8 cellular contexts compared by ENCODE assay signal in genomic region chr18:80108122-80108536, GRCh38. TPM values are rescaled to one million over a fixed set of nuclear protein-coding genes. Genes with fewer than 3 reads are reported as not detected.
DNase-seq lines count a peak whose midpoint lies in the region; ATAC-seq and TF ChIP-seq lines count a peak whose summit lies in the region.

No MANE protein-coding gene starts in this region.

- 96 to 99% methylated on average over 16 to 21 of the region's 23 CpGs for WGBS in mesodermal cell (ENCODE audit: insufficient coverage in 2 of 2), 2 experiments
- WGBS in upper lobe of left lung, 2 donors = 94% methylated on average over 23 of the region's 23 CpGs

- H3K4me3 Mint-ChIP-seq in activated naive CD4-positive, alpha-beta T cell treated with anti-CD3 and anti-CD28 coated beads, Interleukin-2, amount 10 ng/mL, durations not matched to agents 7 days and 5 days = peak overlapping the region; percentile 77

- peaks cover 41% of the 10 kb centered on the region for H3K4me1 ChIP-seq in mesodermal cell (ENCODE audit: control insufficient read depth, insufficient read depth, low read length, poor library complexity, severe bottlenecking)
- peaks cover 13 to 18% (median 15%) of the 10 kb centered on the region in 4 donors for H3K4me1 ChIP-seq in upper lobe of left lung

- DNase-seq in activated naive CD4-positive, alpha-beta T cell treated with anti-CD3 and anti-CD28 coated beads, Interleukin-2, amount 10 ng/mL, durations not matched to agents 7 days and 5 days = no peak
- DNase-seq in activated naive CD4-positive, alpha-beta T cell (lab: John Stamatoyannopoulos, UW) = no peak
- peak in 1 of 2 donors; percentile 84 for DNase-seq in upper lobe of left lung
- DNase-seq in putamen (ENCODE audit: low spot score) = no peak
- DNase-seq in NCI-H2081 treated with DMSO at 0.1 percent for 48 hours (lab: John Stamatoyannopoulos, UW) = no peak
- DNase-seq in iPS-NIHi7 (ENCODE audit: extremely low spot score) = no peak

- H3K27me3 Mint-ChIP-seq in activated naive CD4-positive, alpha-beta T cell treated with anti-CD3 and anti-CD28 coated beads, Interleukin-2, amount 10 ng/mL, durations not matched to agents 7 days and 5 days = peaks cover 14% of the 10 kb centered on the region

- H3K9me3 ChIP-seq in mesodermal cell (ENCODE audit: control insufficient read depth, low read length) = peaks cover 4% of the 10 kb centered on the region
- H3K9me3 ChIP-seq in upper lobe of left lung = no peaks in the 10 kb centered on the region

- no peak for ATAC-seq in upper lobe of left lung (ENCODE audit: low FRiP score in 2 of 2)

- H3K36me3 Mint-ChIP-seq in activated naive CD4-positive, alpha-beta T cell treated with anti-CD3 and anti-CD28 coated beads, Interleukin-2, amount 10 ng/mL, durations not matched to agents 7 days and 5 days = peaks cover 8% of the 10 kb centered on the region

- H3K27ac Mint-ChIP-seq in activated naive CD4-positive, alpha-beta T cell treated with anti-CD3 and anti-CD28 coated beads, Interleukin-2, amount 10 ng/mL, durations not matched to agents 7 days and 5 days = peak overlapping the region; percentile 72

- no peaks in the 10 kb centered on the region for H3K27me3 ChIP-seq in upper lobe of left lung

- no peak for TF ChIP-seq POLR2A in upper lobe of left lung (IDR thresholded peaks at IDR 0.05)

- H3K4me1 Mint-ChIP-seq in activated naive CD4-positive, alpha-beta T cell treated with anti-CD3 and anti-CD28 coated beads, Interleukin-2, amount 10 ng/mL, durations not matched to agents 7 days and 5 days = peaks cover 20% of the 10 kb centered on the region

- H3K4me3 ChIP-seq in mesodermal cell (ENCODE audit: extremely low read depth, insufficient read depth, low read length, poor library complexity, severe bottlenecking) (no peak overlapping the region), upper lobe of left lung (no peak overlapping the region)

- peak overlapping the region; percentile 86 for H3K27ac ChIP-seq in angular gyrus (ENCODE audit: low read depth, low read length)
- H3K27ac ChIP-seq in mesodermal cell (ENCODE audit: low read depth, low read length, severe bottlenecking) = peak overlapping the region; percentile 0
- peak overlapping the region in 3 of 4 donors; percentile 12 to 89 (median 86) for H3K27ac ChIP-seq in upper lobe of left lung

- CTCF ChIA-PET in activated naive CD4-positive, alpha-beta T cell treated with anti-CD3 and anti-CD28 coated beads, Interleukin-2, amount 10 ng/mL, durations not matched to agents 7 days and 5 days (lab: Charles Lee) = interaction anchor here (1.1 kb wide), 1 partner anchor 50 kb away, joined by 4 read pairs; no protein-coding TSS in a partner anchor

- H3K36me3 ChIP-seq in mesodermal cell (ENCODE audit: control insufficient read depth, insufficient read depth, low read length) (peaks cover 10% of the 10 kb centered on the region), upper lobe of left lung (no peaks in the 10 kb centered on the region)

- no peak for TF ChIP-seq EP300 in upper lobe of left lung (IDR thresholded peaks at IDR 0.05)

- H3K9me3 Mint-ChIP-seq in activated naive CD4-positive, alpha-beta T cell treated with anti-CD3 and anti-CD28 coated beads, Interleukin-2, amount 10 ng/mL, durations not matched to agents 7 days and 5 days = no peaks in the 10 kb centered on the region

- TF ChIP-seq CTCF in upper lobe of left lung (IDR thresholded peaks at IDR 0.05) = no peak

RNA-seq across cellular contexts. Expression of gene ADNP2, which starts 0.9 kb away (rescaled TPM):
- polyA plus RNA-seq in mesodermal cell (2013, experiment 1 of 2) = 36.7 TPM
- polyA plus RNA-seq in mesodermal cell (2013, experiment 2 of 2) = 40.2 TPM
- 10 to 100 TPM; 12.4 to 26.6 (median 16.1) TPM for total RNA-seq in upper lobe of left lung

Comparison
In these comparisons a context has a peak if more than half of its experiments do, and no peak if none do; other contexts are left out.
1. H3K27ac ChIP-seq: peak in every context shown above with its lines; median percentile 86 in angular gyrus; 86 in upper lobe of left lung; 0 in mesodermal cell.